Comparison of ENCODE assay signal across 10 cellular contexts in genomic region chr22:46051646-46052045, GRCh38.
DNase-seq lines count a peak whose midpoint lies in the region; ATAC-seq and TF ChIP-seq lines count a peak whose summit lies in the region.
"Had no signal": no experiment of that assay in that cellular context is flagged by ENCODE, and none has a peak within 500 bp of the region (broad histone marks: within the 10 kb centered on the region; RNA-seq: fewer than 3 reads in every experiment).

No MANE protein-coding gene starts in this region.

- ATAC-seq in HG02763 (IDR thresholded peaks at IDR 0.05; ENCODE audit: unreplicated experiment), result no peak
- no peak for ATAC-seq in GM18502 (IDR thresholded peaks at IDR 0.05; ENCODE audit: poor library complexity, unreplicated experiment)

- peaks cover 46% of the 10 kb centered on the region for H3K79me2 ChIP-seq in ACC112 (ENCODE audit: control insufficient read depth, insufficient read depth, low read length, unreplicated experiment)
- H3K79me2 ChIP-seq in osteoblast (ENCODE audit: insufficient read depth, low read length), result peaks cover 94% of the 10 kb centered on the region

- TF ChIP-seq CTCF in LNCaP clone FGC (IDR thresholded peaks at IDR 0.05; ENCODE audit: control insufficient read depth, extremely low read depth, insufficient read depth), result no peak
- TF ChIP-seq CTCF in endodermal cell (conservative IDR thresholded peaks at IDR 0.05), result no peak
- TF ChIP-seq CTCF in osteoblast (IDR thresholded peaks at IDR 0.05; ENCODE audit: extremely low read depth, low read depth, low read length), result no peak

- no peaks in the 10 kb centered on the region for H3K9me3 Mint-ChIP-seq in endodermal cell

- H3K4me3 ChIP-seq in ACC112 (ENCODE audit: low read depth, low read length), result no peak overlapping the region
- H3K4me3 ChIP-seq in LNCaP clone FGC (ENCODE audit: low read depth, low read length), result peak overlapping the region; percentile 59; the same call in 1 of the 2 replicates
- H3K4me3 ChIP-seq in endodermal cell (ENCODE audit: low read length), result no peak overlapping the region
- H3K4me3 ChIP-seq in osteoblast (ENCODE audit: insufficient read depth, low read length), result no peak overlapping the region

- no peak overlapping the region for H3K9ac ChIP-seq in endodermal cell (ENCODE audit: extremely low read depth, low read length, poor library complexity, severe bottlenecking)

- DNase-seq in LNCaP clone FGC (ENCODE audit: low read depth) (no peak), endodermal cell (peak; percentile 17), osteoblast (ENCODE audit: insufficient read length, low spot score, missing footprints) (no peak), retina (no peak), OCI-M1 (lab: John Stamatoyannopoulos, UW) (no peak)
- DNase-seq: H7; stimulated activated naive CD4-positive, alpha-beta T cell treated with Interleukin-2 at 50 U/mL for 16 hours had no signal

- H3K9me3 ChIP-seq in endodermal cell (ENCODE audit: control insufficient read depth, low read length), result no peaks in the 10 kb centered on the region
- no peaks in the 10 kb centered on the region for H3K9me3 ChIP-seq in osteoblast (ENCODE audit: low read depth, low read length)

- H3K4me1 Mint-ChIP-seq in endodermal cell, result peaks cover 3% of the 10 kb centered on the region

- no peaks in the 10 kb centered on the region for H3K27me3 ChIP-seq in ACC112 (ENCODE audit: insufficient read depth, low read length)
- H3K27me3 ChIP-seq in endodermal cell (ENCODE audit: control insufficient read depth, insufficient read depth, low read length, poor library complexity, severe bottlenecking), result peaks cover 12% of the 10 kb centered on the region
- H3K27me3 ChIP-seq in osteoblast (ENCODE audit: insufficient read depth, low read length), result no peaks in the 10 kb centered on the region

- WGBS in endodermal cell (ENCODE audit: insufficient coverage in 1 of 2, insufficient read length in 1 of 2), 2 experiments, result 93 to 97% methylated on average over 7 to 8 of the region's 8 CpGs

- H3K36me3 ChIP-seq in ACC112 (ENCODE audit: insufficient read depth, low read length) (no peaks in the 10 kb centered on the region), endodermal cell (ENCODE audit: control insufficient read depth, insufficient read depth, low read length) (no peaks in the 10 kb centered on the region), osteoblast (ENCODE audit: insufficient read depth, low read length) (peaks cover 9% of the 10 kb centered on the region)

- H2AFZ ChIP-seq in ACC112 (ENCODE audit: low read length, unreplicated experiment) (no peak overlapping the region), osteoblast (ENCODE audit: low read length) (no peak overlapping the region)

- no peaks in the 10 kb centered on the region for H4K20me1 ChIP-seq in osteoblast (ENCODE audit: insufficient read depth, low read length)

- H3K4me1 ChIP-seq in ACC112 (ENCODE audit: control insufficient read depth, insufficient read depth, low read length, unreplicated experiment) (peaks cover 17% of the 10 kb centered on the region), endodermal cell (ENCODE audit: control insufficient read depth, insufficient read depth, low read length) (no peaks in the 10 kb centered on the region), osteoblast (ENCODE audit: insufficient read depth, low read length) (peaks cover 41% of the 10 kb centered on the region)

- H3K36me3 Mint-ChIP-seq in endodermal cell (ENCODE audit: low read depth), result no peaks in the 10 kb centered on the region

- peaks cover 5% of the 10 kb centered on the region for H3K27me3 Mint-ChIP-seq in endodermal cell (ENCODE audit: insufficient read depth)

- no peak overlapping the region for H3K27ac Mint-ChIP-seq in endodermal cell

- H3K4me2 ChIP-seq in osteoblast (ENCODE audit: insufficient read depth, low read length), result no peak overlapping the region

- H3K27ac ChIP-seq in ACC112 (ENCODE audit: low read depth, low read length), result peak overlapping the region; percentile 74; the same call in 1 of the 2 replicates
- no peak overlapping the region for H3K27ac ChIP-seq in endodermal cell (ENCODE audit: low read depth, low read length)
- H3K27ac ChIP-seq in osteoblast (ENCODE audit: low read depth, low read length), result peak overlapping the region; percentile 76

- H3K4me3 Mint-ChIP-seq in endodermal cell, result no peak overlapping the region
